In genomic region chr9:8649157-8649556, GRCh38 we compare ENCODE assay signal across 17 cellular contexts.
DNase-seq lines count a peak whose midpoint lies in the region; ATAC-seq and TF ChIP-seq lines count a peak whose summit lies in the region.
"Had no signal": no experiment of that assay in that cellular context is flagged by ENCODE, and none has a peak within 500 bp of the region (broad histone marks: within the 10 kb centered on the region; RNA-seq: fewer than 3 reads in every experiment).

No MANE protein-coding gene starts in this region.

- H3K27ac Mint-ChIP-seq in CD14-positive monocyte, result peak overlapping the region; percentile 2 to 46 (median 30)
- H3K27ac Mint-ChIP-seq: activated CD4-positive, alpha-beta memory T cell treated with anti-CD3 and anti-CD28 coated beads, Interleukin-2, amount 10 ng/mL, durations not matched to agents 7 days and 5 days; IgD-negative memory B cell had no signal

- peaks cover 0 to 3% (median 0%) of the 10 kb centered on the region in 7 donors for H3K9me3 Mint-ChIP-seq in CD14-positive monocyte
- H3K9me3 Mint-ChIP-seq: activated CD4-positive, alpha-beta memory T cell treated with anti-CD3 and anti-CD28 coated beads, Interleukin-2, amount 10 ng/mL, durations not matched to agents 7 days and 5 days had no signal

- intact Hi-C loops in CD14-positive monocyte (cut with micrococcal nuclease), result no loop called here

- H3K36me3 Mint-ChIP-seq in CD14-positive monocyte, result no peaks in the 10 kb centered on the region
- H3K36me3 Mint-ChIP-seq: IgD-negative memory B cell had no signal

- H3K4me1 Mint-ChIP-seq in CD14-positive monocyte, result peaks cover 30% of the 10 kb centered on the region
- H3K4me1 Mint-ChIP-seq: activated CD4-positive, alpha-beta memory T cell treated with anti-CD3 and anti-CD28 coated beads, Interleukin-2, amount 10 ng/mL, durations not matched to agents 7 days and 5 days had no signal

- H3K27me3 ChIP-seq in H7 (ENCODE audit: control insufficient read depth, insufficient read depth, low read length), result no peaks in the 10 kb centered on the region
- H3K27me3 ChIP-seq: breast epithelium had no signal

- H3K36me3 ChIP-seq in H7 (replicated peaks; ENCODE audit: control insufficient read depth, insufficient read depth, low read length), result no peaks in the 10 kb centered on the region
- H3K36me3 ChIP-seq: breast epithelium had no signal

- H3K4me3 ChIP-seq in fibroblast of mammary gland (ENCODE audit: control insufficient read depth, low read depth, low read length), result no peak overlapping the region
- no peak overlapping the region for H3K4me3 ChIP-seq in H7 (ENCODE audit: insufficient read depth, low read depth, low read length)
- H3K4me3 ChIP-seq: breast epithelium had no signal

- TF ChIP-seq CTCF in CD14-positive monocyte (IDR thresholded peaks at IDR 0.05), result no peak
- TF ChIP-seq CTCF in fibroblast of mammary gland (conservative IDR thresholded peaks at IDR 0.05; ENCODE audit: control insufficient read depth, insufficient read depth, low read depth, low read length), result no peak

- peaks cover 4 to 22% (median 15%) of the 10 kb centered on the region in 3 donors for H3K27me3 Mint-ChIP-seq in CD14-positive monocyte (ENCODE audit: low read depth in 3 of 3)
- H3K27me3 Mint-ChIP-seq: activated CD4-positive, alpha-beta memory T cell treated with anti-CD3 and anti-CD28 coated beads, Interleukin-2, amount 10 ng/mL, durations not matched to agents 7 days and 5 days; IgD-negative memory B cell had no signal

- H3K4me3 Mint-ChIP-seq in CD14-positive monocyte, result peak overlapping the region in 1 of 2 donors; percentile 53
- H3K4me3 Mint-ChIP-seq: activated CD4-positive, alpha-beta memory T cell treated with anti-CD3 and anti-CD28 coated beads, Interleukin-2, amount 10 ng/mL, durations not matched to agents 7 days and 5 days; IgD-negative memory B cell had no signal

- peak; percentile 73 for ATAC-seq in HG03103 (IDR thresholded peaks at IDR 0.05; ENCODE audit: low read depth, unreplicated experiment)

- DNase-seq in CD14-positive monocyte (ENCODE audit: low spot score) (no peak), NOMO-1 treated with dmso at 0.1 percent for 144 hours (lab: John Stamatoyannopoulos, UW; ENCODE audit: unreplicated experiment) (peak; percentile 58), fibroblast of mammary gland (ENCODE audit: low read depth) (peak; percentile 18), HPDE6-E6E7 (ENCODE audit: extremely low spot score) (no peak), H7 (no peak), activated gamma-delta T cell treated with Interleukin-2 at 50 U/mL for 16 hours (no peak)
- no peak for DNase-seq in stimulated activated CD4-positive, alpha-beta T cell treated with anti-CD3 and anti-CD28 coated beads, Interleukin-4, amount 100 ng/mL, for 1 hour
- DNase-seq: activated CD4-positive, alpha-beta memory T cell treated with anti-CD3 and anti-CD28 coated beads, Interleukin-2, amount 10 ng/mL, durations not matched to agents 7 days and 5 days; Calu3; foreskin fibroblast; NCI-H1436; NCI-H510A; occipital lobe; T1000 had no signal

Comparison
In these comparisons a context has a peak if more than half of its experiments do, and no peak if none do; other contexts are left out.
1. DNase-seq: peak in NOMO-1 treated with dmso at 0.1 percent for 144 hours (single experiment) and fibroblast of mammary gland (single experiment); none in CD14-positive monocyte (single experiment), HPDE6-E6E7 (single experiment), stimulated activated CD4-positive, alpha-beta T cell treated with anti-CD3 and anti-CD28 coated beads, Interleukin-4, amount 100 ng/mL, for 1 hour (single experiment), H7 (single experiment) and activated gamma-delta T cell treated with Interleukin-2 at 50 U/mL for 16 hours (single experiment).